9 cellular contexts compared by ENCODE assay signal in genomic region chr2:2906091-2906490, GRCh38.
"Had no signal": no experiment of that assay in that cellular context is flagged by ENCODE, and none has a peak within 500 bp of the region (broad histone marks: within the 10 kb centered on the region; RNA-seq: fewer than 3 reads in every experiment).

No MANE protein-coding gene starts in this region.

- H3K4me1 ChIP-seq: HAP-1 had no signal

- H3K27ac ChIP-seq: GM23248 had no signal

- H3K9me3 ChIP-seq: HAP-1 had no signal

- ATAC-seq: HCT116, K562 had no signal

- H3K36me3 ChIP-seq: HAP-1 had no signal

- H3K4me3 ChIP-seq: GM23248, HAP-1, K562 had no signal

- FAIRE-seq: HTR-8/SVneo, K562 had no signal

- DNase-seq: GM23248, GOT3, H7, IMR-90, KG1 had no signal
